27 cellular contexts compared by ENCODE assay signal in the genomic region with DNA sequence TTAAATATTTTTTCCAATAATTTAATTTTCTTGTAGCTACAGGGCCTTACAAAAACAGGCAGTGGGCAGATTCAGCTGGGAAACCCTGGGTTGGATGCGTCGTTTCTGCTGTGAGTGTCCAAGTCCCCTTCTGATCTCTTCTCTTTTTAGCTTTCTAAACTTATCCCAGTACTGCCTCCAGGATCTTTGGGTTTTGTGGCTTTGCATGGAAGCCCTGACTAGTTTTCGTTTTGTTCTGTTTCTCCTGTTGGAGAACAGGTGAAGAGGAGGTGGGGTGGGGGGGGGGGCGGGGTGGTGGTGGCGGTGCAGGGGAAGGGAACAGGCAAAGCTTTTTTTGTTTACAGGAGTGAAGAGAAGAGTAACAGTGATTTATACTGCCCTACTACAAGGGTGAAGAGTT.
"Had no signal": no experiment of that assay in that cellular context is flagged by ENCODE, and none has a peak within 500 bp of the region (broad histone marks: within the 10 kb centered on the region; RNA-seq: fewer than 3 reads in every experiment).

No MANE protein-coding gene starts in this region.

- H3K4me3 Mint-ChIP-seq: activated CD4-positive, alpha-beta memory T cell treated with anti-CD3 and anti-CD28 coated beads for 36 hours; activated CD4-positive, alpha-beta T cell treated with anti-CD3 and anti-CD28 coated beads, Interleukin-2, amount 10 ng/mL, durations not matched to agents 24 days and 14 days; endodermal cell; mesothelial cell of epicardium; naive thymus-derived CD8-positive, alpha-beta T cell; stimulated activated memory B cell treated with anti-CD40 and anti-IgM and Interleukin-4, amounts not matched to agents 10 μg/mL and 1 μg/mL and 100 μg/mL, for 72 hours; stimulated activated naive CD8-positive, alpha-beta T cell treated with anti-CD3 and anti-CD28 coated beads, Interleukin-15, amount 100 ng/mL, for 72 hours; T-helper 17 cell; type B pancreatic cell had no signal

- H3K4me1 ChIP-seq: uterus had no signal

- DNase-seq: activated CD4-positive, alpha-beta memory T cell treated with anti-CD3 and anti-CD28 coated beads for 36 hours; activated CD4-positive, alpha-beta T cell treated with anti-CD3 and anti-CD28 coated beads, Interleukin-2, amount 10 ng/mL, durations not matched to agents 24 days and 14 days; activated CD8-positive, alpha-beta memory T cell treated with anti-CD3 and anti-CD28 coated beads, Interleukin-2, amount 50 U/mL, for 4 hours; activated gamma-delta T cell; activated naive CD4-positive, alpha-beta T cell treated with anti-CD3 and anti-CD28 coated beads, Interleukin-2, amount 50 U/mL, for 16 hours; activated T-cell treated with anti-CD3 and anti-CD28 coated beads, Interleukin-2, amount 50 U/mL, for 1 hour; amniotic stem cell; brain microvascular endothelial cell; central memory CD4-positive, alpha-beta T cell; endodermal cell; foreskin fibroblast; naive thymus-derived CD8-positive, alpha-beta T cell; small intestine; stimulated activated CD4-positive, alpha-beta T cell treated with anti-CD3 and anti-CD28 coated beads, Interleukin-4, amount 100 ng/mL, for 24 hours; stimulated activated naive CD8-positive, alpha-beta T cell treated with anti-CD3 and anti-CD28 coated beads, Interleukin-15, amount 100 ng/mL, for 72 hours; substantia nigra; T-helper 17 cell; T1000; uterus; WERI-Rb-1 had no signal

- H3K36me3 ChIP-seq: brain microvascular endothelial cell, neutrophil, uterus, WERI-Rb-1 had no signal

- H3K27ac Mint-ChIP-seq: activated CD4-positive, alpha-beta memory T cell treated with anti-CD3 and anti-CD28 coated beads for 36 hours; activated CD4-positive, alpha-beta T cell treated with anti-CD3 and anti-CD28 coated beads, Interleukin-2, amount 10 ng/mL, durations not matched to agents 24 days and 14 days; endodermal cell; stimulated activated memory B cell treated with anti-CD40 and anti-IgM and Interleukin-4, amounts not matched to agents 10 μg/mL and 1 μg/mL and 100 μg/mL, for 72 hours; stimulated activated naive CD8-positive, alpha-beta T cell treated with anti-CD3 and anti-CD28 coated beads, Interleukin-15, amount 100 ng/mL, for 72 hours; T-helper 17 cell; type B pancreatic cell had no signal

- H3K27me3 ChIP-seq: brain microvascular endothelial cell, uterus had no signal

- H3K4me1 Mint-ChIP-seq: activated CD4-positive, alpha-beta T cell treated with anti-CD3 and anti-CD28 coated beads, Interleukin-2, amount 10 ng/mL, durations not matched to agents 24 days and 14 days; naive thymus-derived CD8-positive, alpha-beta T cell; stimulated activated memory B cell treated with anti-CD40 and anti-IgM and Interleukin-4, amounts not matched to agents 10 μg/mL and 1 μg/mL and 100 μg/mL, for 72 hours; stimulated activated naive CD8-positive, alpha-beta T cell treated with anti-CD3 and anti-CD28 coated beads, Interleukin-15, amount 100 ng/mL, for 72 hours; T-helper 17 cell had no signal

- H3K27ac ChIP-seq: brain microvascular endothelial cell, neutrophil, uterus, WERI-Rb-1 had no signal

- ATAC-seq: activated CD4-positive, CD25-positive, alpha-beta regulatory T cell treated with anti-CD3 and anti-CD28 coated beads, Interleukin-2, amount 50 U/mL, for 24 hours; esophagus mucosa; naive thymus-derived CD8-positive, alpha-beta T cell; sciatic nerve; stimulated activated memory B cell treated with anti-CD40 and anti-IgM and Interleukin-4, amounts not matched to agents 10 μg/mL and 1 μg/mL and 100 μg/mL, for 72 hours; stimulated activated naive CD8-positive, alpha-beta T cell treated with anti-CD3 and anti-CD28 coated beads, Interleukin-15, amount 100 ng/mL, for 72 hours; T-helper 17 cell had no signal

- H3K4me3 ChIP-seq: uterus had no signal

- H3K9me3 Mint-ChIP-seq: activated CD4-positive, alpha-beta memory T cell treated with anti-CD3 and anti-CD28 coated beads for 36 hours; activated CD4-positive, alpha-beta T cell treated with anti-CD3 and anti-CD28 coated beads, Interleukin-2, amount 10 ng/mL, durations not matched to agents 24 days and 14 days; naive thymus-derived CD8-positive, alpha-beta T cell; stimulated activated memory B cell treated with anti-CD40 and anti-IgM and Interleukin-4, amounts not matched to agents 10 μg/mL and 1 μg/mL and 100 μg/mL, for 72 hours; stimulated activated naive CD8-positive, alpha-beta T cell treated with anti-CD3 and anti-CD28 coated beads, Interleukin-15, amount 100 ng/mL, for 72 hours; type B pancreatic cell had no signal

- H3K36me3 Mint-ChIP-seq: activated CD4-positive, alpha-beta memory T cell treated with anti-CD3 and anti-CD28 coated beads for 36 hours; naive thymus-derived CD8-positive, alpha-beta T cell; stimulated activated memory B cell treated with anti-CD40 and anti-IgM and Interleukin-4, amounts not matched to agents 10 μg/mL and 1 μg/mL and 100 μg/mL, for 72 hours had no signal

- H3K27me3 Mint-ChIP-seq: stimulated activated memory B cell treated with anti-CD40 and anti-IgM and Interleukin-4, amounts not matched to agents 10 μg/mL and 1 μg/mL and 100 μg/mL, for 72 hours; type B pancreatic cell had no signal
